21 cellular contexts compared by ENCODE assay signal in the genomic region with DNA sequence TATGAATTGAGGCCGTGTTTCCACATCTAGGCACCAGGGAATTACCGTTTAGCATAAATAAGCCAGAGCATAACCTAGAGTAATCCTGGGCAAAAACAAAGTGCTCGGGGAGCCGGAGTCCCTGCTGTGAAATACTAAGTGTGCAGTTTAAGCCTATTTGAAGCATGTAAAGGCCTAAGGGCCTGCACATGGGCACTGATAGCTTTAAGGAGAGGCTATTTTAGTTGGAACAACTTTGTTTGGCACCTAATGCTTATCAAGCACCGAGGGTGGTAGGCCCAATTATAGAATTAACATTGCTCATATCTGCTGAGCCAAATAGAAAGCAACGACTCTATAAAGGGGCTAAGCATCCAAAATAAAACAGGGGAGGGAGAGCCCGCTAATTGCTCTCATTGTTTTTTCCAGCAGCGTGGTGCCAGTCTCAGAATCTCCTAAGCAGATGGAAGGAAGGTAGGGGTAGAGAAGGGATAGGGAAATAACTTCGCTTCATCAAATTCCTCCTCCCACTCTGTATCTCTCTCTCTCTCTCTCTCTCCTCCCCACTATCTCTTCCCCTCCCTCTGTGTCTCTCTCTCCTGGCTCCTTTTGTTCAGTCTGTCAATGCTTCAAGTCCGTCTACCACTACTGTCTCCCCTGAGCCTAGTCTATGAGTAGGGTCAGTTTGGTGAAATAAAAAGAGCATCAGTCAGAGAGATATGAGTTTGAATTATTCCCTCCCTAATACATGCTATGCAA.
"Had no signal": no experiment of that assay in that cellular context is flagged by ENCODE, and none has a peak within 500 bp of the region (broad histone marks: within the 10 kb centered on the region; RNA-seq: fewer than 3 reads in every experiment).

No MANE protein-coding gene starts in this region.

- H3K9me3 ChIP-seq: sigmoid colon, upper lobe of left lung, vagina had no signal

- DNase-seq: activated CD4-positive, alpha-beta T cell treated with anti-CD3 and anti-CD28 coated beads, Interleukin-2, amount 50 U/mL, for 1 hour; activated CD8-positive, alpha-beta T cell treated with anti-CD3 and anti-CD28 coated beads for 36 hours; activated gamma-delta T cell treated with Interleukin-2 at 50 U/mL for 16 hours; activated naive CD4-positive, alpha-beta T cell treated with anti-CD3 and anti-CD28 coated beads, Interleukin-2, amount 50 U/mL, for 16 hours; activated T-cell treated with anti-CD3 and anti-CD28 coated beads, Interleukin-2, amount 50 U/mL, for 4 hours; amniotic stem cell; central memory CD4-positive, alpha-beta T cell; endodermal cell; foreskin fibroblast; mammary epithelial cell; sigmoid colon; small intestine; stimulated activated CD4-positive, alpha-beta T cell treated with anti-CD3 and anti-CD28 coated beads, Interleukin-4, amount 100 ng/mL, for 24 hours; stimulated activated naive CD8-positive, alpha-beta T cell treated with anti-CD3 and anti-CD28 coated beads, Interleukin-15, amount 100 ng/mL, for 72 hours; substantia nigra; T-helper 9 cell; upper lobe of left lung had no signal

- H3K27ac ChIP-seq: sigmoid colon, upper lobe of left lung, vagina had no signal

- H3K27me3 ChIP-seq: sigmoid colon, upper lobe of left lung, vagina had no signal

- H3K36me3 ChIP-seq: sigmoid colon, upper lobe of left lung, vagina had no signal

- H3K4me3 ChIP-seq: sigmoid colon, upper lobe of left lung, vagina had no signal

- ATAC-seq: activated CD8-positive, alpha-beta T cell treated with anti-CD3 and anti-CD28 coated beads for 36 hours; activated T-cell treated with anti-CD3 and anti-CD28 coated beads, Interleukin-2, amount 50 U/mL, for 4 hours; activated T-helper 17 cell treated with anti-CD3 and anti-CD28 coated beads, Interleukin-2, amount 50 U/mL, for 72 hours; esophagus mucosa; stimulated activated memory B cell treated with anti-CD40 and anti-IgM and Interleukin-4, amounts not matched to agents 10 μg/mL and 1 μg/mL and 100 μg/mL, for 72 hours; stimulated activated naive CD8-positive, alpha-beta T cell treated with anti-CD3 and anti-CD28 coated beads, Interleukin-15, amount 100 ng/mL, for 72 hours had no signal

- H3K4me1 ChIP-seq: sigmoid colon, upper lobe of left lung, vagina had no signal
